ENCODE assay signal across 14 cellular contexts in the genomic region with DNA sequence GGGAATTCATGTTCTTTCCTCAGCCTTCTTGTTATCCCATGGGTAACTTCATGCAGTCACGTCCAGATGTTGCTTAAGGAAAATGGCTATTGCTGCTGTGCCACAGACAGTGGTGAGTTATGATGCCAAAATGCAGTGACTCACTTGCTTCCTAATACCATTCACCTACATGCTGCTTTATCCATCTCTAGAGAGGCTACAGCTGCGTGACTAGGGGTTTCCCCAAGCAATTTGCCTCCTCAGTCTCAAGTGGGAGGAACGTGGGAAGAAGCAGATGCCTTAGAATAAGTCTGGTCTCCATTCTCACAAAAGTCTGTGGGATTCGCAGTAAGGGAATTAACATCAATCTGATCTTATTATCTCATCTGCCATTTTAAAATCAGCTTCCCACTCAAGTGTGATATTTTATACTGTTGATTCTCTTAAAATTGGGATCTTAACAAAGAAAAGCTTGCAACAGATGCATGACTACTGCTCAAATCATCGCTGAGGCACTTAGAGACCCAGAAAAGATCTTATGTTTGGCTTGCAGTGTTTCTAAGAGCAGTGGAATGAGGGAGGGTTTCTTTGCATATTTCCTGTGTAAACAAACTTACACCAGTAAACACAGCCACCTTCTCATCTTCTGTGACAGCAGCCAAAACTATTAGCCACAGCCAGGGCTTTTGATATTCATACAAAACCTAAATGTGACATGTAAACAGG.
DNase-seq lines count a peak whose midpoint lies in the region; ATAC-seq and TF ChIP-seq lines count a peak whose summit lies in the region.
"Had no signal": no experiment of that assay in that cellular context is flagged by ENCODE, and none has a peak within 500 bp of the region (broad histone marks: within the 10 kb centered on the region; RNA-seq: fewer than 3 reads in every experiment).

No MANE protein-coding gene starts in this region.

- H3K27ac ChIP-seq in body of pancreas (no peak overlapping the region), neuronal stem cell (replicated peaks; ENCODE audit: low read length) (no peak overlapping the region)

- H2AK5ac ChIP-seq in neuronal stem cell (ENCODE audit: low read depth, low read length) = no peak overlapping the region

- no peak for TF ChIP-seq POLR2A in body of pancreas (IDR thresholded peaks at IDR 0.05)

- H3K27ac Mint-ChIP-seq in activated CD4-positive, alpha-beta memory T cell treated with anti-CD3 and anti-CD28 coated beads, Interleukin-2, amount 10 ng/mL, durations not matched to agents 7 days and 5 days = no peak overlapping the region
- no peak overlapping the region for H3K27ac Mint-ChIP-seq in osteocyte (ENCODE audit: unreplicated experiment)
- H3K27ac Mint-ChIP-seq: activated CD4-positive, alpha-beta T cell treated with anti-CD3 and anti-CD28 coated beads for 36 hours; activated naive CD4-positive, alpha-beta T cell treated with anti-CD3 and anti-CD28 coated beads, Interleukin-2, amount 50 U/mL, for 24 hours; memory B cell had no signal

- H3K4me3 Mint-ChIP-seq in activated CD4-positive, alpha-beta memory T cell treated with anti-CD3 and anti-CD28 coated beads, Interleukin-2, amount 10 ng/mL, durations not matched to agents 7 days and 5 days = no peak overlapping the region
- H3K4me3 Mint-ChIP-seq in osteocyte (ENCODE audit: unreplicated experiment) = no peak overlapping the region
- H3K4me3 Mint-ChIP-seq: activated CD4-positive, alpha-beta T cell treated with anti-CD3 and anti-CD28 coated beads for 36 hours; activated naive CD4-positive, alpha-beta T cell treated with anti-CD3 and anti-CD28 coated beads, Interleukin-2, amount 50 U/mL, for 24 hours; memory B cell had no signal

- H2BK120ac ChIP-seq in neuronal stem cell (ENCODE audit: low read depth, low read length) = no peak overlapping the region

- H3K4me2 ChIP-seq in neuronal stem cell (ENCODE audit: insufficient read depth, low read length, poor library complexity, severe bottlenecking) = no peak overlapping the region

- peaks cover 14% of the 10 kb centered on the region for H3K27me3 Mint-ChIP-seq in activated CD4-positive, alpha-beta memory T cell treated with anti-CD3 and anti-CD28 coated beads, Interleukin-2, amount 10 ng/mL, durations not matched to agents 7 days and 5 days
- H3K27me3 Mint-ChIP-seq in osteocyte (ENCODE audit: unreplicated experiment) = peaks cover 24% of the 10 kb centered on the region

- H3K79me1 ChIP-seq in neuronal stem cell (ENCODE audit: low read depth, low read length) = no peaks in the 10 kb centered on the region

- no peak overlapping the region for H3K18ac ChIP-seq in neuronal stem cell (ENCODE audit: low read length)

- H2BK5ac ChIP-seq in neuronal stem cell (ENCODE audit: low read length) = no peak overlapping the region

- 58 to 68% methylated on average over 5 of the region's 5 CpGs for WGBS in body of pancreas, 2 donors
- no CpG with 5 or more reads among the region's 5 CpGs for WGBS in neuronal stem cell (ENCODE audit: extremely low coverage in 2 of 2, insufficient read length in 2 of 2, insufficient replicate concordance in 1 of 2), 2 donors

- H3K36me3 ChIP-seq in body of pancreas (replicated peaks in 1 of 2; ENCODE audit: insufficient read depth in 1 of 2, low read depth in 2 of 2) (no peaks in the 10 kb centered on the region), neuronal stem cell (replicated peaks in 1 of 2; ENCODE audit: control insufficient read depth in 2 of 2, insufficient read depth in 2 of 2, low read length in 2 of 2) (no peaks in the 10 kb centered on the region)

- H3K27me3 ChIP-seq in body of pancreas (no peaks in the 10 kb centered on the region), neuronal stem cell (ENCODE audit: control insufficient read depth in 3 of 3, insufficient read depth in 3 of 3, low read depth in 1 of 3, low read length in 3 of 3) (peaks cover 0 to 3% (median 0%) of the 10 kb centered on the region in 3 experiments)

- H4K91ac ChIP-seq in neuronal stem cell (ENCODE audit: low read depth, low read length, poor library complexity) = no peak overlapping the region

- H3K4me1 ChIP-seq in body of pancreas = no peaks in the 10 kb centered on the region
- H3K4me1 ChIP-seq in neuronal stem cell (ENCODE audit: control insufficient read depth in 2 of 2, insufficient read depth in 1 of 2, low read depth in 1 of 2, low read length in 2 of 2) = no peaks in the 10 kb centered on the region

- no peaks in the 10 kb centered on the region for H3K9me3 Mint-ChIP-seq in activated CD4-positive, alpha-beta memory T cell treated with anti-CD3 and anti-CD28 coated beads, Interleukin-2, amount 10 ng/mL, durations not matched to agents 7 days and 5 days
- no peaks in the 10 kb centered on the region for H3K9me3 Mint-ChIP-seq in osteocyte (ENCODE audit: unreplicated experiment)
- H3K9me3 Mint-ChIP-seq: activated naive CD4-positive, alpha-beta T cell treated with anti-CD3 and anti-CD28 coated beads, Interleukin-2, amount 50 U/mL, for 24 hours; memory B cell had no signal

- H3K9ac ChIP-seq in neuronal stem cell (ENCODE audit: low read depth, low read length, poor library complexity) = no peak overlapping the region

- no peak overlapping the region for H2BK12ac ChIP-seq in neuronal stem cell (ENCODE audit: low read length)

- intact Hi-C loops in body of pancreas (cut with DNase I) = loop anchor here (5.0 kb wide), 1 partner anchor 77 kb away; no protein-coding TSS in a partner anchor

- H3K23ac ChIP-seq in neuronal stem cell (ENCODE audit: low read depth, low read length, poor library complexity) = no peak overlapping the region

- CTCF ChIA-PET in AG04449 (lab: Yijun Ruan, JAX) = interaction anchor here (1.0 to 7.9 kb wide), 9 partner anchors 12 to 145 kb away, joined by 3 to 94 read pairs (median 3); no protein-coding TSS in a partner anchor
- CTCF ChIA-PET in activated CD4-positive, alpha-beta memory T cell treated with anti-CD3 and anti-CD28 coated beads, Interleukin-2, amount 10 ng/mL, durations not matched to agents 7 days and 5 days (lab: Charles Lee) = interaction anchor here (1.3 kb wide), 1 partner anchor 88 kb away, joined by 5 read pairs; no protein-coding TSS in a partner anchor

- peak; percentile 19 for DNase-seq in AG04449 (ENCODE audit: low read depth, low spot score)
- DNase-seq in HFF-Myc (ENCODE audit: extremely low read depth, low read depth) = peak; percentile 67
- no peak for DNase-seq in body of pancreas
- peak; percentile 87 for DNase-seq in kidney tubule cell (ENCODE audit: low spot score)
- DNase-seq in activated CD4-positive, alpha-beta memory T cell treated with anti-CD3 and anti-CD28 coated beads, Interleukin-2, amount 10 ng/mL, durations not matched to agents 7 days and 5 days = no peak
- DNase-seq in neuronal stem cell (ENCODE audit: low spot score) = no peak
- no peak for DNase-seq in osteocyte (ENCODE audit: extremely low spot score, unreplicated experiment)
- no peak for DNase-seq in NCI-H1092 treated with DMSO at 0.1 percent for 48 hours (lab: John Stamatoyannopoulos, UW)
- DNase-seq: activated CD4-positive, alpha-beta T cell treated with anti-CD3 and anti-CD28 coated beads for 36 hours; erythroblast; NCI-H1694 treated with DMSO at 0.1 percent for 48 hours; stimulated activated CD4-positive, alpha-beta T cell treated with anti-CD3 and anti-CD28 coated beads, Interleukin-15, amount 100 ng/mL, for 24 hours had no signal

- no peaks in the 10 kb centered on the region for H3K36me3 Mint-ChIP-seq in activated CD4-positive, alpha-beta memory T cell treated with anti-CD3 and anti-CD28 coated beads, Interleukin-2, amount 10 ng/mL, durations not matched to agents 7 days and 5 days (ENCODE audit: low read depth)
- no peaks in the 10 kb centered on the region for H3K36me3 Mint-ChIP-seq in osteocyte (ENCODE audit: unreplicated experiment)
- H3K36me3 Mint-ChIP-seq: activated naive CD4-positive, alpha-beta T cell treated with anti-CD3 and anti-CD28 coated beads, Interleukin-2, amount 50 U/mL, for 24 hours; memory B cell had no signal

- TF ChIP-seq CTCF in AG04449 (IDR thresholded peaks at IDR 0.05; ENCODE audit: insufficient read depth, low read length, missing control alignments) (no peak), HFF-Myc (IDR thresholded peaks at IDR 0.05; ENCODE audit: low read depth, low read length, missing control alignments) (no peak), body of pancreas (IDR thresholded peaks at IDR 0.05) (no peak), osteocyte (IDR thresholded peaks at IDR 0.05) (no peak)

- H3K4me1 Mint-ChIP-seq in activated CD4-positive, alpha-beta memory T cell treated with anti-CD3 and anti-CD28 coated beads, Interleukin-2, amount 10 ng/mL, durations not matched to agents 7 days and 5 days = no peaks in the 10 kb centered on the region
- no peaks in the 10 kb centered on the region for H3K4me1 Mint-ChIP-seq in osteocyte (ENCODE audit: unreplicated experiment)
- H3K4me1 Mint-ChIP-seq: activated CD4-positive, alpha-beta T cell treated with anti-CD3 and anti-CD28 coated beads for 36 hours; activated naive CD4-positive, alpha-beta T cell treated with anti-CD3 and anti-CD28 coated beads, Interleukin-2, amount 50 U/mL, for 24 hours; memory B cell had no signal

- POLR2A ChIA-PET in AG04449 (lab: Yijun Ruan, JAX) = no interaction called here
- POLR2A ChIA-PET in activated CD4-positive, alpha-beta memory T cell treated with anti-CD3 and anti-CD28 coated beads, Interleukin-2, amount 10 ng/mL, durations not matched to agents 7 days and 5 days (lab: Charles Lee) = no interaction called here

- H4K8ac ChIP-seq in neuronal stem cell (ENCODE audit: low read depth, low read length) = no peak overlapping the region

- H2AFZ ChIP-seq in neuronal stem cell (ENCODE audit: low read length) = no peak overlapping the region

- H3K14ac ChIP-seq in neuronal stem cell (ENCODE audit: low read length) = no peak overlapping the region

- H3K4me3 ChIP-seq in AG04449 (ENCODE audit: low read depth, low read length) (no peak overlapping the region), HFF-Myc (replicated peaks; ENCODE audit: low read depth, low read length) (no peak overlapping the region), body of pancreas (no peak overlapping the region), neuronal stem cell (ENCODE audit: low read length in 2 of 2) (no peak overlapping the region)

- ATAC-seq in body of pancreas = peak; percentile 33
- ATAC-seq: activated CD4-positive, alpha-beta T cell treated with anti-CD3 and anti-CD28 coated beads for 36 hours had no signal

- H3K9me3 ChIP-seq in body of pancreas = no peaks in the 10 kb centered on the region
- H3K9me3 ChIP-seq in neuronal stem cell (replicated peaks in 1 of 2; ENCODE audit: control insufficient read depth in 2 of 2, insufficient read depth in 1 of 2, low read depth in 1 of 2, low read length in 2 of 2) = no peaks in the 10 kb centered on the region

- H2BK15ac ChIP-seq in neuronal stem cell (ENCODE audit: low read length) = no peak overlapping the region

- no peak overlapping the region for H3K4ac ChIP-seq in neuronal stem cell (ENCODE audit: low read length)

Comparison
In these comparisons a context has a peak if more than half of its experiments do, and no peak if none do; other contexts are left out.
1. DNase-seq: peak in AG04449 (single experiment), HFF-Myc (single experiment) and kidney tubule cell (single experiment); none in body of pancreas (0 of 4), activated CD4-positive, alpha-beta memory T cell treated with anti-CD3 and anti-CD28 coated beads, Interleukin-2, amount 10 ng/mL, durations not matched to agents 7 days and 5 days (single experiment), neuronal stem cell (single experiment), osteocyte (single experiment) and NCI-H1092 treated with DMSO at 0.1 percent for 48 hours (single experiment).